ENCODE assay signal across 9 cellular contexts in genomic region chr6:150006961-150007464, GRCh38. TPM values are rescaled to one million over a fixed set of nuclear protein-coding genes. Genes with fewer than 3 reads are reported as not detected.
DNase-seq lines count a peak whose midpoint lies in the region; ATAC-seq and TF ChIP-seq lines count a peak whose summit lies in the region.
"Had no signal": no experiment of that assay in that cellular context is flagged by ENCODE, and none has a peak within 500 bp of the region (broad histone marks: within the 10 kb centered on the region; RNA-seq: fewer than 3 reads in every experiment).

No MANE protein-coding gene starts in this region.

- H3K27me3 ChIP-seq in PC-9 (ENCODE audit: insufficient read depth, low read depth) = no peaks in the 10 kb centered on the region

- no TSS peak for BruUV-seq in PC-9 (replicated peaks; lab: Mats Ljungman, UMichigan)

- H3K27me3 Mint-ChIP-seq in chondrocyte (ENCODE audit: low read depth) = peaks cover 31% of the 10 kb centered on the region

- H3K79me2 ChIP-seq in PC-9 (ENCODE audit: low read depth) = no peaks in the 10 kb centered on the region

- H3K4me1 Mint-ChIP-seq in chondrocyte (ENCODE audit: low read depth) = peaks cover 10% of the 10 kb centered on the region

- no peak overlapping the region for H3K4me3 ChIP-seq in PC-9

- ATAC-seq in GM18868 (IDR thresholded peaks at IDR 0.05; ENCODE audit: unreplicated experiment) (peak; percentile 39), HG03457 (IDR thresholded peaks at IDR 0.05; ENCODE audit: unreplicated experiment) (no peak)

- POLR2A ChIA-PET in PC-9 (lab: Charles Lee; ENCODE audit: unreplicated experiment) = no interaction called here

- no peaks in the 10 kb centered on the region for H3K9me2 ChIP-seq in PC-9 (ENCODE audit: insufficient read depth)

- peak; percentile 49 for TF ChIP-seq CTCF in AG09319 (IDR thresholded peaks at IDR 0.05; ENCODE audit: low read depth, low read length)
- TF ChIP-seq CTCF in PC-9 (conservative IDR thresholded peaks at IDR 0.05) = peak; percentile 72
- peak; percentile 79 for TF ChIP-seq CTCF in chondrocyte (IDR thresholded peaks at IDR 0.05)

- H3K9me3 ChIP-seq in PC-9 (ENCODE audit: insufficient read depth, low read depth) = no peaks in the 10 kb centered on the region

- H3K36me3 ChIP-seq in PC-9 (ENCODE audit: low read depth) = no peaks in the 10 kb centered on the region

- peaks cover 3% of the 10 kb centered on the region for H3K36me3 Mint-ChIP-seq in chondrocyte (ENCODE audit: low read depth)

- H3F3A ChIP-seq in PC-9 (ENCODE audit: insufficient read depth, low read depth) = no peaks in the 10 kb centered on the region

- intact Hi-C loops in PC-9 (cut with micrococcal nuclease; ENCODE audit: unreplicated experiment) = loop anchor here (5.0 kb wide), 2 partner anchors 330 to 805 kb away; no protein-coding TSS in a partner anchor

- no peak overlapping the region for H2AFZ ChIP-seq in PC-9

- CTCF ChIA-PET in PC-9 (lab: Charles Lee) = interaction anchor here (0.6 kb wide), 1 partner anchor 863 kb away, joined by 3 read pairs; no protein-coding TSS in a partner anchor

- H4K20me1 ChIP-seq in PC-9 (ENCODE audit: insufficient read depth) = no peaks in the 10 kb centered on the region

- no peak overlapping the region for H3K27ac ChIP-seq in PC-9

- peaks cover 3% of the 10 kb centered on the region for H3K9me3 Mint-ChIP-seq in chondrocyte (ENCODE audit: low read depth)
- H3K9me3 Mint-ChIP-seq: dendritic cell treated with granulocyte-macrophage colony-stimulating factor and Interleukin-4, amounts not matched to agents 40 ng/mL and 50 ng/mL, for 4 days had no signal

- H3K4me1 ChIP-seq in PC-9 (replicated peaks; ENCODE audit: insufficient read depth) = peaks cover 16% of the 10 kb centered on the region

- no peak overlapping the region for H3K4me2 ChIP-seq in PC-9

- H3K27ac Mint-ChIP-seq in chondrocyte (ENCODE audit: unreplicated experiment) = no peak overlapping the region
- H3K27ac Mint-ChIP-seq: dendritic cell treated with granulocyte-macrophage colony-stimulating factor and Interleukin-4, amounts not matched to agents 40 ng/mL and 50 ng/mL, for 4 days had no signal

- no peak overlapping the region for H3K4me3 Mint-ChIP-seq in chondrocyte (ENCODE audit: unreplicated experiment)
- H3K4me3 Mint-ChIP-seq: dendritic cell treated with granulocyte-macrophage colony-stimulating factor and Interleukin-4, amounts not matched to agents 40 ng/mL and 50 ng/mL, for 4 days had no signal

- DNase-seq in AG09319 (ENCODE audit: extremely low read depth, low read depth) (no peak), PC-9 (no peak), chondrocyte (ENCODE audit: low spot score) (no peak), retina (peak; percentile 35), NCI-H2029 treated with DMSO at 0.1 percent for 48 hours (lab: John Stamatoyannopoulos, UW) (no peak), putamen (ENCODE audit: low spot score) (no peak)

RNA-seq across cellular contexts. Expression of gene RAET1L, which starts 18.3 kb away (rescaled TPM):
- 1.2 and 2.8 TPM in 2 replicates for total RNA-seq in PC-9 (2021)
- total RNA-seq in chondrocyte = not detected in 3 replicates

RNA-seq across cellular contexts. Expression of gene ULBP1, which starts 43.3 kb away (rescaled TPM):
- 2.8 and 3.3 TPM in 2 replicates for total RNA-seq in PC-9 (2021)
- total RNA-seq in chondrocyte = 2.8 to 29.8 TPM (median 29.8 TPM) in 3 replicates
